In the genomic region with DNA sequence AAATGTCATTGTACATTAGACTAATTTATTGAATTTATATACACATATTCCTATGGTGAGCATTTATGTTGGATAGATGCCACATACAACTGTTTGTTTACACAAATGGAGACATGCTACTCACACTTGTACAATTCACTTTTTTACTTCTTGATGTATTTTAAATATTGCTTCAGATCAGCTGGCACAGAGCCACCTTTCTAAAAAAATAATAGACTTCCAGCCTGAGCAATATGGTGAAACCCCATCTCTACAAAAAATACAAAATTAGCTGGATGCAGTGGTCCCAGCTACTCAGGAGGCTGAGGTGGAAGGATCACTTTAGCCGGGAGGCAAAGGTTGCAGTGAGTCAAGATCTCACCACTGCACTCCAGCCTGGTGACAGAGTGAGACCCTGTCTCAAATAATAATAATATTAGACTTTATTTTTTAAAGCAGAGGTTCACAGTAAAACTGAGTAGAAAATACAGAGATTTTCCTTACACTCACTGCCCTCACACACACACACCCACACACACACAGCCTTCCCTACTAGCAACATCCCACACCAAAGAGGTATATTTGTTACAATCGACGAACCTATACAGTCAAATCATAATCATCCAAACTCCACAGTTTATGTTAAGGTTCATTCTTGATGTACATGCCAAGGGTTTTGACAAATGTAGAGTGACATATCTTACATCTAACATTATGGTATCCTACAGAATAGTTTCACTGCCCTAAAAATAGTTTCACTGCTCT, we compare ENCODE assay signal across 10 cellular contexts. TPM values are rescaled to one million over a fixed set of nuclear protein-coding genes. Genes with fewer than 3 reads are reported as not detected.
DNase-seq lines count a peak whose midpoint lies in the region; ATAC-seq and TF ChIP-seq lines count a peak whose summit lies in the region.
"Had no signal": no experiment of that assay in that cellular context is flagged by ENCODE, and none has a peak within 500 bp of the region (broad histone marks: within the 10 kb centered on the region; RNA-seq: fewer than 3 reads in every experiment).

No MANE protein-coding gene starts in this region.

- H3K4me1 Mint-ChIP-seq in Caco-2 (ENCODE audit: low read depth, unreplicated experiment) = peaks cover 12% of the 10 kb centered on the region
- H3K4me1 Mint-ChIP-seq in activated naive CD8-positive, alpha-beta T cell treated with anti-CD3 and anti-CD28 coated beads, Interleukin-2, amount 50 U/mL, for 24 hours = peaks cover 65% of the 10 kb centered on the region
- H3K4me1 Mint-ChIP-seq in naive thymus-derived CD8-positive, alpha-beta T cell = peaks cover 18 to 76% (median 39%) of the 10 kb centered on the region in 4 donors

- H3K4me1 ChIP-seq in Caco-2 (peaks cover 7% of the 10 kb centered on the region), Karpas-422 (ENCODE audit: low read length) (peaks cover 84% of the 10 kb centered on the region), tibial nerve (peaks cover 0 to 21% (median 7%) of the 10 kb centered on the region in 4 donors), adrenal gland (replicated peaks in 1 of 2) (no peaks in the 10 kb centered on the region)

- no peak overlapping the region for H2AFZ ChIP-seq in Karpas-422 (ENCODE audit: low read length)

- no TSS peak for BruUV-seq in Caco-2 (replicated peaks; lab: Mats Ljungman, UMichigan)

- H3K9me2 ChIP-seq in Karpas-422 (replicated peaks; ENCODE audit: insufficient read depth, low read length) = no peaks in the 10 kb centered on the region

- H3K36me3 ChIP-seq in Caco-2 (ENCODE audit: control insufficient read depth, insufficient read depth, low read length) (no peaks in the 10 kb centered on the region), Karpas-422 (ENCODE audit: insufficient read depth, low read length) (no peaks in the 10 kb centered on the region), tibial nerve (no peaks in the 10 kb centered on the region), adrenal gland (replicated peaks in 1 of 2) (no peaks in the 10 kb centered on the region)

- no peaks in the 10 kb centered on the region for H3K79me2 ChIP-seq in Karpas-422 (ENCODE audit: low read length)

- no peaks in the 10 kb centered on the region for H3K9me3 ChIP-seq in Caco-2
- H3K9me3 ChIP-seq in Karpas-422 (ENCODE audit: low read length) = no peaks in the 10 kb centered on the region
- H3K9me3 ChIP-seq in tibial nerve = no peaks in the 10 kb centered on the region
- no peaks in the 10 kb centered on the region for H3K9me3 ChIP-seq in adrenal gland (replicated peaks in 1 of 3)

- intact Hi-C loops in Caco-2 (cut with micrococcal nuclease; ENCODE audit: unreplicated experiment) (loop anchor here (2.0 kb wide), 1 partner anchor 17 kb away; a partner anchor contains a TSS), adrenal gland (cut with DNase I) (loop anchor here in 1 of 2 donors (10.0 kb wide), 1 partner anchor 225 kb away; no protein-coding TSS in a partner anchor)

- peaks cover 19% of the 10 kb centered on the region for H3K27me3 Mint-ChIP-seq in Caco-2 (ENCODE audit: insufficient read depth, unreplicated experiment)
- H3K27me3 Mint-ChIP-seq in activated naive CD8-positive, alpha-beta T cell treated with anti-CD3 and anti-CD28 coated beads, Interleukin-2, amount 50 U/mL, for 24 hours = no peaks in the 10 kb centered on the region
- no peaks in the 10 kb centered on the region for H3K27me3 Mint-ChIP-seq in naive thymus-derived CD8-positive, alpha-beta T cell

- H3K4me2 ChIP-seq in Karpas-422 (ENCODE audit: low read depth, low read length, poor library complexity, severe bottlenecking) = peak overlapping the region; percentile 86

- H3K4me3 Mint-ChIP-seq in Caco-2 (ENCODE audit: unreplicated experiment) = peak overlapping the region; percentile 17
- peak overlapping the region; percentile 79 for H3K4me3 Mint-ChIP-seq in activated naive CD8-positive, alpha-beta T cell treated with anti-CD3 and anti-CD28 coated beads, Interleukin-2, amount 50 U/mL, for 24 hours
- peak overlapping the region; percentile 85 to 97 (median 92) for H3K4me3 Mint-ChIP-seq in naive thymus-derived CD8-positive, alpha-beta T cell

- CTCF ChIA-PET in Caco-2 (lab: Charles Lee) (interaction anchor here (0.6 kb wide), 1 partner anchor 79 kb away, joined by 3 read pairs; no protein-coding TSS in a partner anchor), RWPE1 (lab: Yijun Ruan, JAX) (interaction anchor here (0.5 to 0.6 kb wide), 3 partner anchors 75 to 198 kb away, joined by 3 read pairs; no protein-coding TSS in a partner anchor)

- 77 to 88% methylated on average over 3 of the region's 3 CpGs for WGBS in tibial nerve, 2 donors
- 71 to 85% (median 77%) methylated on average over 3 of the region's 3 CpGs for WGBS in adrenal gland, 4 donors

- H3K9ac ChIP-seq in Karpas-422 (ENCODE audit: low read length) = peak overlapping the region; percentile 66

- POLR2A ChIA-PET in Caco-2 (lab: Charles Lee) = no interaction called here
- POLR2A ChIA-PET in naive thymus-derived CD8-positive, alpha-beta T cell (lab: Charles Lee) = interaction anchor here (1.9 kb wide), 1 partner anchor 16 kb away, joined by 5 read pairs; a partner anchor contains a TSS
- POLR2A ChIA-PET in RWPE1 (lab: Yijun Ruan, JAX; ENCODE audit: low non-redundant PET) = no interaction called here

- DNase-seq in Caco-2 (no peak), Karpas-422 (peak; percentile 65), RWPE1 (ENCODE audit: low spot score) (no peak), SKM-1 (lab: John Stamatoyannopoulos, UW; ENCODE audit: unreplicated experiment) (no peak), tibial nerve (ENCODE audit: low spot score in 2 of 2) (no peak), adrenal gland (no peak)
- no peak for DNase-seq in activated naive CD8-positive, alpha-beta T cell treated with anti-CD3 and anti-CD28 coated beads, Interleukin-2, amount 50 U/mL, for 24 hours
- peak in 1 of 10 donors; percentile 7 for DNase-seq in naive thymus-derived CD8-positive, alpha-beta T cell
- DNase-seq: NCI-H187, SHP77 had no signal

- no peak for TF ChIP-seq EP300 in tibial nerve (IDR thresholded peaks at IDR 0.05)

- no peak overlapping the region for H3K4me3 ChIP-seq in Caco-2 (ENCODE audit: low read depth, low read length)
- peak overlapping the region; percentile 64 for H3K4me3 ChIP-seq in Karpas-422 (ENCODE audit: low read length)
- H3K4me3 ChIP-seq in tibial nerve = peak overlapping the region in 2 of 4 donors; percentile 19 to 20
- peak overlapping the region in 1 of 4 donors; percentile 27 for H3K4me3 ChIP-seq in adrenal gland

- H3K27me3 ChIP-seq in Caco-2 (replicated peaks; ENCODE audit: control insufficient read depth, insufficient read depth, low read length) = peaks cover 1% of the 10 kb centered on the region; the same call in 1 of the 2 replicates
- no peaks in the 10 kb centered on the region for H3K27me3 ChIP-seq in Karpas-422 (ENCODE audit: low read length)
- H3K27me3 ChIP-seq in tibial nerve = no peaks in the 10 kb centered on the region
- no peaks in the 10 kb centered on the region for H3K27me3 ChIP-seq in adrenal gland

- H3K27ac ChIP-seq in Karpas-422 (ENCODE audit: low read length) (peak overlapping the region; percentile 100), RWPE1 (no peak overlapping the region), tibial nerve (peak overlapping the region in 1 of 4 donors; percentile 23), adrenal gland (no peak overlapping the region)

- H4K20me1 ChIP-seq in Karpas-422 (ENCODE audit: insufficient read depth, low read depth, low read length) = no peaks in the 10 kb centered on the region

- no peaks in the 10 kb centered on the region for H3K9me3 Mint-ChIP-seq in Caco-2 (ENCODE audit: unreplicated experiment)
- H3K9me3 Mint-ChIP-seq in activated naive CD8-positive, alpha-beta T cell treated with anti-CD3 and anti-CD28 coated beads, Interleukin-2, amount 50 U/mL, for 24 hours = no peaks in the 10 kb centered on the region
- no peaks in the 10 kb centered on the region for H3K9me3 Mint-ChIP-seq in naive thymus-derived CD8-positive, alpha-beta T cell

- no peaks in the 10 kb centered on the region for H3K36me3 Mint-ChIP-seq in Caco-2 (ENCODE audit: insufficient read depth, unreplicated experiment)
- no peaks in the 10 kb centered on the region for H3K36me3 Mint-ChIP-seq in activated naive CD8-positive, alpha-beta T cell treated with anti-CD3 and anti-CD28 coated beads, Interleukin-2, amount 50 U/mL, for 24 hours (ENCODE audit: low read depth)
- no peaks in the 10 kb centered on the region for H3K36me3 Mint-ChIP-seq in naive thymus-derived CD8-positive, alpha-beta T cell

- H3K27ac Mint-ChIP-seq in Caco-2 (ENCODE audit: unreplicated experiment) = no peak overlapping the region
- peak overlapping the region; percentile 85 for H3K27ac Mint-ChIP-seq in activated naive CD8-positive, alpha-beta T cell treated with anti-CD3 and anti-CD28 coated beads, Interleukin-2, amount 50 U/mL, for 24 hours
- peak overlapping the region; percentile 84 to 98 (median 96) for H3K27ac Mint-ChIP-seq in naive thymus-derived CD8-positive, alpha-beta T cell

- no peak for ATAC-seq in activated naive CD8-positive, alpha-beta T cell treated with anti-CD3 and anti-CD28 coated beads, Interleukin-2, amount 50 U/mL, for 24 hours
- ATAC-seq in naive thymus-derived CD8-positive, alpha-beta T cell = no peak

- TF ChIP-seq POLR2A in tibial nerve (IDR thresholded peaks at IDR 0.05) (no peak), adrenal gland (IDR thresholded peaks at IDR 0.05) (no peak)

- no peak for TF ChIP-seq CTCF in Caco-2 (IDR thresholded peaks at IDR 0.05; ENCODE audit: insufficient read depth in 1 of 2, low read depth in 1 of 2, low read length in 1 of 2, severe bottlenecking in 1 of 2, unreplicated experiment in 1 of 2)
- TF ChIP-seq CTCF in RWPE1 (conservative IDR thresholded peaks at IDR 0.05; ENCODE audit: low read depth) = no peak
- no peak for TF ChIP-seq CTCF in tibial nerve (IDR thresholded peaks at IDR 0.05)
- no peak for TF ChIP-seq CTCF in adrenal gland (IDR thresholded peaks at IDR 0.05)

RNA-seq across cellular contexts. Expression of a gene that starts 16.5 kb away (rescaled TPM):
- not detected in 2 replicates for total RNA-seq in Caco-2 (2022)
- total RNA-seq in Karpas-422 (2014; rRNA removed; shearing (Covaris generic); ENCODE audit: low replicate concordance) = 37.0 and 39.9 TPM in 2 replicates
- 1 to 10 TPM; 2.1 to 2.2 TPM for total RNA-seq in naive thymus-derived CD8-positive, alpha-beta T cell
- 10 to 100 TPM in 1 of 3 donors, under 1 TPM in 1, not detected in 1; 0.33 to 12.9 TPM for polyA plus RNA-seq in naive thymus-derived CD8-positive, alpha-beta T cell
- total RNA-seq in tibial nerve = 1 to 10 TPM; 4.8 to 9.8 (median 6.2) TPM
- total RNA-seq in adrenal gland = 1 to 10 TPM in 5 of 8 donors, under 1 TPM in 3; 0.18 to 2.2 (median 1.4) TPM
- polyA plus RNA-seq in adrenal gland = under 1 TPM; 0.24 to 0.54 (median 0.29) TPM

Comparison
In these comparisons a context has a peak if more than half of its experiments do, and no peak if none do; other contexts are left out.
1. H3K4me3 Mint-ChIP-seq: peak in every context shown above with its lines; median percentile 92 in naive thymus-derived CD8-positive, alpha-beta T cell; 79 in activated naive CD8-positive, alpha-beta T cell treated with anti-CD3 and anti-CD28 coated beads, Interleukin-2, amount 50 U/mL, for 24 hours; 17 in Caco-2.